ENCODE assay signal across 1 cellular context in the genomic region with DNA sequence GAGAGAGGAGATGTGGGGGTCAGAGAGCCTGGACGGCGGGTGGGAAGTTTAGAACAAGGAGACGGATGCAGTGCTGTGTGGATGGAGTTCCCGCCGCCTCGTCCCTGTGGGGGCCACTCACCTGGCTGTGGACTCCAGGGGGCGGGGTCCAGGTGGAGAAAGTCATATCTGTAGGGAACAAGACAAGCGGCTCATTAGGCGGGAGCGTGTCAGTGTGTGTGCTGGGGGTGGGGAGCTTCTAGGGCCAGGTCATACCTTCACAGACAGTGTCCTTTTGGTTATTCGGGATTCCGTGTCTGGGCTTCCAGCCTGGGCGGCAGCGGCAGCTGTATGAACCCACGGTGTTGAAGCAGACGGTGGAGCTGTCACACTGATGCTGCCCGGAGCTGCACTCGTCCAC. TPM values are rescaled to one million over a fixed set of nuclear protein-coding genes. Genes with fewer than 3 reads are reported as not detected.
"Had no signal": no experiment of that assay in that cellular context is flagged by ENCODE, and none has a peak within 500 bp of the region (broad histone marks: within the 10 kb centered on the region; RNA-seq: fewer than 3 reads in every experiment).

No MANE protein-coding gene starts in this region.

RNA-seq across cellular contexts. Expression of gene ADGRE2, which starts 13.0 kb away (rescaled TPM):
- total RNA-seq: SJSA1 had no signal
